Comparison of ENCODE assay signal across 1 cellular context in genomic region chr17:48611213-48611612, GRCh38.
TF ChIP-seq lines count a peak whose summit lies in the region.

No MANE protein-coding gene starts in this region.

TF ChIP-seq in K562, 482 proteins besides CTCF, POLR2A, EP300 and RAD21:
- TF ChIP-seq SMARCE1 (IDR thresholded peaks at IDR 0.05) (0 out of 2 replicates have a peak, but pooled peaks have one; percentile 5), CCNT2 (IDR thresholded peaks at IDR 0.05; ENCODE audit: borderline replicate concordance, extremely low read depth, insufficient read length, low read depth, low read length) (peak; percentile 2), HDGF (IDR thresholded peaks at IDR 0.05) (no peak), KDM5B (IDR thresholded peaks at IDR 0.05; ENCODE audit: insufficient replicate concordance, low read depth, low read length) (peak; percentile 10), ZNF395 (CRISPR knock-in tag; IDR thresholded peaks at IDR 0.05) (0 out of 2 replicates have a peak, but pooled peaks have one; percentile 0)
- TF ChIP-seq, protein P1, sequence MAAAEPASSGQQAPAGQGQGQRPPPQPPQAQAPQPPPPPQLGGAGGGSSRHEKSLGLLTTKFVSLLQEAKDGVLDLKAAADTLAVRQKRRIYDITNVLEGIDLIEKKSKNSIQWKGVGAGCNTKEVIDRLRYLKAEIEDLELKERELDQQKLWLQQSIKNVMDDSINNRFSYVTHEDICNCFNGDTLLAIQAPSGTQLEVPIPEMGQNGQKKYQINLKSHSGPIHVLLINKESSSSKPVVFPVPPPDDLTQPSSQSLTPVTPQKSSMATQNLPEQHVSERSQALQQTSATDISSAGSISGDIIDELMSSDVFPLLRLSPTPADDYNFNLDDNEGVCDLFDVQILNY (CRISPR knock-in tag; IDR thresholded peaks at IDR 0.05) = no peak
